8 cellular contexts compared by ENCODE assay signal in the genomic region with DNA sequence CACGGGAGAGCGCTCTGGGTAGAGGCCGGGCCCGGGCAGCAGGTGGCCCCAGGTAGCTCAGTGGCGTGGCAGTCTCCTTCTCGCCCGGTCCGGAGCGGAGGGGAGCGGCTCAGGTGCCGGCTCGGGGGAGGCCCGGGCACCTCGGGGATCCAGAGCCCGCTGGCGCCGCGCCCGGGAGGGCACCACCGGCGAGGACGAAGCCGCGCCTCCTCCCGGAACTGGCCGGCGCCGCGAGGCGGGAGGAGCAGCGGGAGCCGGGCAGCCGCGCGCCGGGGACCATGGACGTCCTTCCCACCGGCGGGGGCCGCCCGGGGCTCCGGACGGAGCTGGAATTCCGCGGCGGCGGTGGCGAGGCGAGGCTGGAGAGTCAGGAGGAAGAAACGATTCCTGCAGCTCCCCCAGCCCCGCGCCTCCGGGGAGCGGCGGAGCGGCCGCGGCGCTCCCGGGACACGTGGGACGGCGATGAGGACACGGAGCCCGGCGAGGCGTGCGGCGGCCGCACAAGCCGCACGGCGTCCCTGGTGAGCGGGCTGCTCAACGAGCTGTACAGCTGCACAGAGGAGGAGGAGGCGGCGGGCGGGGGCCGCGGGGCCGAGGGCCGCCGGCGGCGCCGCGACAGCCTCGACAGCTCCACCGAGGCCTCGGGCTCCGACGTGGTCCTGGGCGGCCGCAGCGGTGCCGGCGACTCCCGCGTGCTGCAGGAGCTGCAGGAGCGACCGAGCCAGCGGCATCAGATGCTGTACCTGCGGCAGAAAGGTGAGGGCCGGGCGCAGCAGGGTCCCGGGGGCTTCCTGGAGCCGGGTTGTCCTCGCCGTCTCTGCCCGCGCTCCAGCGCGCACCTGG. TPM values are rescaled to one million over a fixed set of nuclear protein-coding genes. Genes with fewer than 3 reads are reported as not detected.
DNase-seq lines count a peak whose midpoint lies in the region; ATAC-seq, FAIRE-seq and TF ChIP-seq lines count a peak whose summit lies in the region.

No MANE protein-coding gene starts in this region.

- H3K4me2 ChIP-seq in MM.1S (ENCODE audit: low read depth, low read length) (peak overlapping the region; percentile 71), neural progenitor cell (peak overlapping the region; percentile 74)

- no peaks in the 10 kb centered on the region for H3K9me2 ChIP-seq in MM.1S (replicated peaks; ENCODE audit: insufficient read depth, low read length)

- peak overlapping the region; percentile 53; the same call in 1 of the 2 replicates for H3K27ac ChIP-seq in MM.1S (ENCODE audit: low read length)
- no peak overlapping the region for H3K27ac ChIP-seq in neural progenitor cell

- H3K9ac ChIP-seq in MM.1S (ENCODE audit: low read length): peak overlapping the region; percentile 39
- no peak overlapping the region for H3K9ac ChIP-seq in neural progenitor cell

- H3K4me3 ChIP-seq in MM.1S (ENCODE audit: low read length) (peak overlapping the region; percentile 69), neural progenitor cell (peak overlapping the region; percentile 54)

- H3F3A ChIP-seq in MM.1S (ENCODE audit: insufficient read depth, low read length) (peaks cover 24% of the 10 kb centered on the region), neural progenitor cell (ENCODE audit: low read depth) (peaks cover 39% of the 10 kb centered on the region)

- peak overlapping the region; percentile 87 for H2AFZ ChIP-seq in MM.1S (ENCODE audit: low read length)
- H2AFZ ChIP-seq in neural progenitor cell (replicated peaks): peak overlapping the region; percentile 88

- H3K4me1 Mint-ChIP-seq in neural progenitor cell: peaks cover 21% of the 10 kb centered on the region

- H3K27ac Mint-ChIP-seq in neural progenitor cell: no peak overlapping the region

- peak overlapping the region; percentile 88 for H3K4me3 Mint-ChIP-seq in neural progenitor cell

- H3K27me3 ChIP-seq in MM.1S (replicated peaks; ENCODE audit: insufficient read depth, low read length) (no peaks in the 10 kb centered on the region), neural progenitor cell (peaks cover 57% of the 10 kb centered on the region)

- DNase-seq in 8988T (peak; percentile 37), MM.1S (peak; percentile 61), frontal cortex (ENCODE audit: low spot score in 2 of 2) (peak; percentile 54 to 58), neural progenitor cell (ENCODE audit: low spot score) (peak; percentile 81), epidermal melanocyte (ENCODE audit: insufficient read length, low spot score) (no peak), DMS114 treated with DMSO at 0.1 percent for 48 hours (lab: John Stamatoyannopoulos, UW; ENCODE audit: unreplicated experiment) (no peak)
- peak; percentile 64 for DNase-seq in activated CD8-positive, alpha-beta memory T cell treated with anti-CD3 and anti-CD28 coated beads for 24 hours

- H3K27me3 Mint-ChIP-seq in neural progenitor cell (ENCODE audit: insufficient read depth, low read depth): peaks cover 43% of the 10 kb centered on the region

- no peaks in the 10 kb centered on the region for H3K9me3 ChIP-seq in MM.1S (replicated peaks; ENCODE audit: insufficient read depth, low read length)
- peaks cover 7% of the 10 kb centered on the region for H3K9me3 ChIP-seq in neural progenitor cell (ENCODE audit: low read depth)

- TF ChIP-seq CTCF in MM.1S (IDR thresholded peaks at IDR 0.05; ENCODE audit: low read length) (0 out of 2 replicates have a peak, but pooled peaks have one; percentile 20), neural progenitor cell (IDR thresholded peaks at IDR 0.05) (peak; percentile 17)

- H3K36me3 Mint-ChIP-seq in neural progenitor cell: peaks cover 2% of the 10 kb centered on the region

- peaks cover 13% of the 10 kb centered on the region for H3K9me3 Mint-ChIP-seq in neural progenitor cell

- H4K20me1 ChIP-seq in MM.1S (ENCODE audit: insufficient read depth, low read length) (no peaks in the 10 kb centered on the region), neural progenitor cell (ENCODE audit: low read depth) (peaks cover 7% of the 10 kb centered on the region)

- peaks cover 14% of the 10 kb centered on the region for H3K4me1 ChIP-seq in MM.1S (ENCODE audit: low read length)
- H3K4me1 ChIP-seq in neural progenitor cell: peaks cover 37% of the 10 kb centered on the region

- no peak for FAIRE-seq in frontal cortex (lab: Jason Lieb, UNC)

- ATAC-seq in GM18868 (IDR thresholded peaks at IDR 0.05; ENCODE audit: unreplicated experiment): peak; percentile 57

- no peaks in the 10 kb centered on the region for H3K36me3 ChIP-seq in MM.1S (replicated peaks; ENCODE audit: insufficient read depth, low read length)
- H3K36me3 ChIP-seq in neural progenitor cell: no peaks in the 10 kb centered on the region

- peaks cover 30% of the 10 kb centered on the region for H3K79me2 ChIP-seq in MM.1S (ENCODE audit: low read length)
- no peaks in the 10 kb centered on the region for H3K79me2 ChIP-seq in neural progenitor cell (ENCODE audit: low read depth)

RNA-seq across cellular contexts. Expression of a gene that starts 21.5 kb away (rescaled TPM):
- total RNA-seq in frontal cortex: 45.2 TPM
- 36.0 and 41.2 TPM in 2 replicates for total RNA-seq in neural progenitor cell (ENCODE audit: low replicate concordance)

RNA-seq across cellular contexts. Expression of a gene that starts 43.7 kb away (rescaled TPM):
- 59.1 TPM for total RNA-seq in frontal cortex
- total RNA-seq in neural progenitor cell (ENCODE audit: low replicate concordance): 9.4 and 9.7 TPM in 2 replicates

Comparison
In these comparisons a context has a peak if more than half of its experiments do, and no peak if none do; other contexts are left out.
1. DNase-seq: peak in 8988T (single experiment), MM.1S (single experiment), activated CD8-positive, alpha-beta memory T cell treated with anti-CD3 and anti-CD28 coated beads for 24 hours (single experiment), frontal cortex (2 of 2) and neural progenitor cell (single experiment); none in epidermal melanocyte (single experiment) and DMS114 treated with DMSO at 0.1 percent for 48 hours (single experiment).